Comparison of ENCODE assay signal across 1 cellular context in the genomic region with DNA sequence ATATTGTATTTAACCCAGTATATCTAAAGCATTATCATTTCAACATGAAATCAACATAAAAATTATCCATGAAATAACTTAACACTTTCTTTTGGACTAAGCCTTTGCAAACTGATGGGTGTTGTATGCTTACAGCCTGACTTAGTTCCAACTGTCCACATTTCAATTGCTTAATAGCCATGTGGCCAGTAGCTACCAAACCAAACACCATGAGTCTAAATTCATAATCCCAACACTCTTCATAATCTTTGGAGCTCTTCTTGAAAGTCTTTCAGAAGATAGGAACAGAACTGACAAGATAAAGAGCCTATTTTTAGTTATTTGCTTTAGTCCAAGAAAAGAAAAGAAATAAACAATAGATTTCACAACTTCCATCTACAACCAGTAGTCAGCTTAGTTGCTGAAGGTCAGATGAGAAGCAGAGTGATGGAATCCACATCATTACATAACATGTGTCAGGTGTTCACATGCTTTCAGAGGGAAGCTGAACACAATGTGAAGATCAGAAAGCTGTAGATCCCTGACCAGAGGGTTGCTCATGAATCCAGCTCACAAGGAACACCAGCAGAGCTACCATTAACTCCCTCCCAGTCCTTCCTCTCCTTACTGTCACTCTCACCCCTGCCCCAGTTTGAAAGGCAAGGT.
TF ChIP-seq lines count a peak whose summit lies in the region.

No MANE protein-coding gene starts in this region.

TF ChIP-seq in K562, 482 proteins besides CTCF, POLR2A, EP300 and RAD21 (continued from another document):
- TF ChIP-seq MGA (IDR thresholded peaks at IDR 0.05), result peak; percentile 43; the same call in 1 of the 2 replicates
- TF ChIP-seq KDM2B (CRISPR knock-in tag; IDR thresholded peaks at IDR 0.05), result no peak
- TF ChIP-seq CEBPG (CRISPR knock-in tag; IDR thresholded peaks at IDR 0.05), result no peak
- TF ChIP-seq CEBPG (tag; conservative IDR thresholded peaks at IDR 0.05 in 1 of 2, IDR thresholded peaks at IDR 0.05 in 1 of 2), result peak in 1 of 2 experiments; percentile 70; a peak in 3 of 4 replicates
- TF ChIP-seq SLC30A9 (CRISPR knock-in tag; IDR thresholded peaks at IDR 0.05), result no peak
- TF ChIP-seq CEBPB (tag; IDR thresholded peaks at IDR 0.05), result peak; percentile 84
